ENCODE assay signal across 9 cellular contexts in the genomic region with DNA sequence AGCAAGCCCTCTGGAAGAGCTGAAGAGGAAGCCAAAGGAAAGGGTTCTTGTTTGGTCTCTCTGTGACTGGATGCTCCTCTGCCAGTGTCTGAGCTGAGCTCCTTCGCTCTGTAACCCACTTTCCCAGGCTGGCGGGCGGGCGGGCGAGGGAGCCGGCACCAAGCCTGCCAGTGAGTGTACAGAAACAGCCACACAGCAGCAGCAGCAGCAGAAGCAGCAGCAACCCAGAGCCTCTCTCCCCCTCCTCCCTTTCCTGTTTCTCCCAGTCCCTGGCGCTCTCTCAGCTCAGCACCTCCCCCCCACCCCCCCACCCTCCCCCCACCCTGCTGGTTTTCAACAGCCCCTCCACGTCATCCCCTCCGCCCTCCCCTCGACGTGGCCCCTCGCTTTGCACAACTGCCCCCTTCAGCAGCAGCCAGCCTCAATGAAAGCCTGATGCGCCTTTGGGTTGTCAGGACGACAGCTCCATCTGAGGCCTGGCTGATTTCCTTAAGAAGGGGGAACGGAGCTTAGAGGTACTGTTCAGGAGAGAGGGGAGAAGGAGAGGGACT. TPM values are rescaled to one million over a fixed set of nuclear protein-coding genes. Genes with fewer than 3 reads are reported as not detected.
DNase-seq lines count a peak whose midpoint lies in the region; ATAC-seq and TF ChIP-seq lines count a peak whose summit lies in the region.
"Had no signal": no experiment of that assay in that cellular context is flagged by ENCODE, and none has a peak within 500 bp of the region (broad histone marks: within the 10 kb centered on the region; RNA-seq: fewer than 3 reads in every experiment).

Gene LSAMP (minus strand): TSS at position 197 of the 551 bp plus-strand sequence.

- H3K27ac ChIP-seq in angular gyrus (ENCODE audit: low read depth, low read length) (peak within 1 kb of the TSS; percentile 89), stomach (peak within 1 kb of the TSS in 3 of 5 donors; percentile 2 to 32 (median 32)), gastrocnemius medialis (no peak within 1 kb of the TSS)

- peak within 1 kb of the TSS; percentile 80 for H3K9ac ChIP-seq in iPS-15b (ENCODE audit: low read depth, low read length)

- H3K36me3 ChIP-seq in MG63 (no peaks in the 10 kb centered on the region), iPS-15b (ENCODE audit: control insufficient read depth, insufficient read depth, low read length) (no peaks in the 10 kb centered on the region), stomach (no peaks in the 10 kb centered on the region), gastrocnemius medialis (no peaks in the 10 kb centered on the region)

- H3K27me3 ChIP-seq in MG63 = peaks cover 6% of the 10 kb centered on the region
- H3K27me3 ChIP-seq in iPS-15b (ENCODE audit: control insufficient read depth, insufficient read depth, low read length) = peaks cover 5% of the 10 kb centered on the region
- H3K27me3 ChIP-seq in stomach = peaks cover 0 to 15% (median 10%) of the 10 kb centered on the region in 3 donors
- H3K27me3 ChIP-seq in gastrocnemius medialis = peaks cover 0 to 6% (median 0%) of the 10 kb centered on the region in 3 donors

- intact Hi-C loops in stomach (cut with DNase I; ENCODE audit: low total_unique reads) (no loop called here), gastrocnemius medialis (cut with DNase I; ENCODE audit: low total_unique reads) (no loop called here)

- in situ Hi-C loops in gastrocnemius medialis (cut with MboI; ENCODE audit: low sequenced_read_pairs in 4 of 4) = no loop called here

- H3K4me3 ChIP-seq in MG63 = peak within 1 kb of the TSS; percentile 29
- H3K4me3 ChIP-seq in iPS-15b (ENCODE audit: low read depth, low read length) = peak within 1 kb of the TSS; percentile 96
- H3K4me3 ChIP-seq in stomach = peak within 1 kb of the TSS; percentile 37 to 42 (median 39)
- H3K4me3 ChIP-seq in gastrocnemius medialis = no peak within 1 kb of the TSS

- no peaks in the 10 kb centered on the region for H3K9me3 ChIP-seq in MG63
- H3K9me3 ChIP-seq in iPS-15b (ENCODE audit: control insufficient read depth, insufficient read depth, low read length) = no peaks in the 10 kb centered on the region
- no peaks in the 10 kb centered on the region for H3K9me3 ChIP-seq in stomach
- no peaks in the 10 kb centered on the region for H3K9me3 ChIP-seq in gastrocnemius medialis

- peak; percentile 43 for DNase-seq in MG63
- no peak for DNase-seq in stomach
- DNase-seq in RKO (ENCODE audit: low spot score) = no peak
- no peak for DNase-seq in gastrocnemius medialis
- DNase-seq: naive B cell had no signal

- ATAC-seq in GM18520 (IDR thresholded peaks at IDR 0.05; ENCODE audit: unreplicated experiment) (no peak), HG02798 (IDR thresholded peaks at IDR 0.05; ENCODE audit: poor library complexity, unreplicated experiment) (no peak), gastrocnemius medialis (no peak)

- H3K4me1 ChIP-seq in iPS-15b (ENCODE audit: control insufficient read depth, insufficient read depth, low read length) = peaks cover 23% of the 10 kb centered on the region
- peaks cover 0 to 19% (median 0%) of the 10 kb centered on the region in 4 donors for H3K4me1 ChIP-seq in stomach
- no peaks in the 10 kb centered on the region for H3K4me1 ChIP-seq in gastrocnemius medialis

- TF ChIP-seq POLR2A in stomach (IDR thresholded peaks at IDR 0.05) = no peak
- no peak for TF ChIP-seq POLR2A in gastrocnemius medialis (IDR thresholded peaks at IDR 0.05)

- no peak for TF ChIP-seq EP300 in stomach (IDR thresholded peaks at IDR 0.05)

- WGBS in stomach, 5 donors = 2 to 9% (median 4%) methylated on average over 11 to 15 of the region's 15 CpGs

- no peak for TF ChIP-seq CTCF in stomach (IDR thresholded peaks at IDR 0.05)
- no peak for TF ChIP-seq CTCF in gastrocnemius medialis (IDR thresholded peaks at IDR 0.05 in 4 of 5, conservative IDR thresholded peaks at IDR 0.05 in 1 of 5)

RNA-seq across cellular contexts. Expression of gene LSAMP, which starts in this region (rescaled TPM):
- 0.16 and 1.2 TPM in 2 replicates for total RNA-seq in MG63 (2014; rRNA removed; shearing (Covaris generic); ENCODE audit: low replicate concordance)
- 10 to 100 TPM in 1 of 5 donors, 1 to 10 TPM in 4; 1.2 to 20.7 (median 1.8) TPM for total RNA-seq in stomach
- 1 to 10 TPM; 1.1 to 1.8 (median 1.7) TPM for polyA plus RNA-seq in stomach
- total RNA-seq in gastrocnemius medialis = under 1 TPM in 2 of 4 donors, not detected in 2; 0.07 to 0.10 TPM

Comparison
In these comparisons a context has a peak if more than half of its experiments do, and no peak if none do; other contexts are left out.
1. H3K4me3 ChIP-seq: peak in MG63 (single experiment), iPS-15b (single experiment) and stomach (4 of 4); none in gastrocnemius medialis (0 of 4).
2. H3K27ac ChIP-seq: peak in angular gyrus (single experiment) and stomach (3 of 5); none in gastrocnemius medialis (0 of 4).